In the genomic region with DNA sequence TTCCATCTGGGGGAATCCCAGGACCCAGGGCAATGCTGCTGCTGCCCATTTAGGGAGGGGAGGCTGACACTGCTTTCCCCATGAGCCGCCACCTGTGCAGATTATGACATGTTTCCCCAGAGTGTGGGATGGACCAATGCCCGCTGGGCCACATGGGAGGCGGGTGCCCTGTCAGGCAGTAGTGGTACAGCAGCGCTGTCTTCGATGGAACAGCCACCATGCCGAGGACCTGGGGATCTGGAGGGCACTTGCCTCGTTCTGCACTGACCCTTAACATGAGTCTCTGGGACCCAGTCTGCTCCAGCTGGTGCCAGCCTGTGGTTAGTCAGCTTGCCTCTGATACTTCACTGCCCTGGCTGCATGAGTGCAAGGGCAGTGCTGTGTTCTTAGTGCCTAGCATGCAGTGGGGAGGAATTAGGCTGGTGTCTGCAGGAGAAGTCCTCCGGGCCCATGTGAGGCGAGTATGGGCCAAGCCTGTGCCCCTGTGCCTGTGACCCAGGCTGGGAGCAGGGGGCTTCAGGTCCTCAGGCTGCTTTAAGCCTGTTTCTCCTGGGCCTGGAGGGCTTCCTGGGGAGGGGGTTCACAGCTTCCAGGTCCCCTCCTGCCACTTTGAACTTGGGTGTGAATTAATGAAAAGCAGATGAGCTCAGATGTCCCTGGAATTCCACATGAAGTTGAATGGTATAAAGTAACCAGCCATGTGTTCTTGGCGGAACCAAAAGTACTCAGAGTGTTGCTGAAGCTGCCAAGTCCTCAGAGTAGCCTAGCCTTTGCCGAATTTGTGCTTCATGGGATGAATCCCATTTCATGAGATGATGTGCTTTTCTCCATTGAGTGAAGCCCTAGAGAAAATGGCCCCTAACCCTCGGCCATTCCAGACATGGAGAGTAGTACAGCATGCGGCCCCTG, we compare ENCODE assay signal across 12 cellular contexts. TPM values are rescaled to one million over a fixed set of nuclear protein-coding genes. Genes with fewer than 3 reads are reported as not detected.
A peak's percentile ranks its signal among the peaks of the same experiment; 100 is the strongest.
DNase-seq lines count a peak whose midpoint lies in the region; ATAC-seq, FAIRE-seq and TF ChIP-seq lines count a peak whose summit lies in the region.
"Had no signal": no experiment of that assay in that cellular context is flagged by ENCODE, and none has a peak within 500 bp of the region (broad histone marks: within the 10 kb centered on the region; RNA-seq: fewer than 3 reads in every experiment).

No MANE protein-coding gene starts in this region.

- H3K27ac ChIP-seq in body of pancreas, result peak overlapping the region in 3 of 4 donors; percentile 24 to 97 (median 91)

- TF ChIP-seq CTCF in AG10803 (conservative IDR thresholded peaks at IDR 0.05; ENCODE audit: low read length) (no peak), body of pancreas (IDR thresholded peaks at IDR 0.05) (no peak), progenitor cell of endocrine pancreas (IDR thresholded peaks at IDR 0.05; ENCODE audit: unreplicated experiment) (no peak)

- no peaks in the 10 kb centered on the region for H3K9me3 ChIP-seq in body of pancreas
- H3K9me3 ChIP-seq: mucosa of descending colon had no signal

- no peak overlapping the region for H3K4me3 Mint-ChIP-seq in natural killer cell treated with Interleukin-12 subunit alpha and Interleukin-12 subunit beta and Interleukin-15 and Interleukin-18, amount 100 ng/mL, for 72 hours
- H3K4me3 Mint-ChIP-seq in progenitor cell of endocrine pancreas (ENCODE audit: low read depth), result no peak overlapping the region

- H3K4me3 ChIP-seq in AG10803 (ENCODE audit: low read length) (no peak overlapping the region), body of pancreas (no peak overlapping the region)
- H3K4me3 ChIP-seq: mucosa of descending colon had no signal

- peaks cover 91% of the 10 kb centered on the region for H3K4me1 ChIP-seq in body of pancreas

- peak overlapping the region; percentile 83 to 99 for H3K27ac Mint-ChIP-seq in natural killer cell treated with Interleukin-12 subunit alpha and Interleukin-12 subunit beta and Interleukin-15 and Interleukin-18, amount 100 ng/mL, for 72 hours
- no peak overlapping the region for H3K27ac Mint-ChIP-seq in progenitor cell of endocrine pancreas

- intact Hi-C loops in body of pancreas (cut with DNase I), result no loop called here

- no peak for FAIRE-seq in HTR-8/SVneo (lab: Jason Lieb, UNC)

- in situ Hi-C loops in G401 (cut with HindIII; ENCODE audit: low sequenced_read_pairs), result no loop called here

- no peak for TF ChIP-seq POLR2A in body of pancreas (IDR thresholded peaks at IDR 0.05)

- H3K36me3 Mint-ChIP-seq in natural killer cell treated with Interleukin-12 subunit alpha and Interleukin-12 subunit beta and Interleukin-15 and Interleukin-18, amount 100 ng/mL, for 72 hours, result no peaks in the 10 kb centered on the region
- H3K36me3 Mint-ChIP-seq in progenitor cell of endocrine pancreas (ENCODE audit: insufficient read depth), result no peaks in the 10 kb centered on the region

- no peaks in the 10 kb centered on the region for H3K27me3 Mint-ChIP-seq in natural killer cell treated with Interleukin-12 subunit alpha and Interleukin-12 subunit beta and Interleukin-15 and Interleukin-18, amount 100 ng/mL, for 72 hours
- no peaks in the 10 kb centered on the region for H3K27me3 Mint-ChIP-seq in progenitor cell of endocrine pancreas

- H3K9me3 Mint-ChIP-seq in natural killer cell treated with Interleukin-12 subunit alpha and Interleukin-12 subunit beta and Interleukin-15 and Interleukin-18, amount 100 ng/mL, for 72 hours, result no peaks in the 10 kb centered on the region
- no peaks in the 10 kb centered on the region for H3K9me3 Mint-ChIP-seq in progenitor cell of endocrine pancreas (ENCODE audit: low read depth)

- DNase-seq in AG10803 (ENCODE audit: low read depth) (peak; percentile 64), G401 (ENCODE audit: low spot score) (peak; percentile 51), body of pancreas (peak in 1 of 4 donors; percentile 22), HTR-8/SVneo (ENCODE audit: insufficient read length, low spot score) (no peak), hippocampal formation (lab: John Stamatoyannopoulos, UW) (no peak), progenitor cell of endocrine pancreas (ENCODE audit: low spot score, unreplicated experiment) (no peak), activated gamma-delta T cell treated with Interleukin-2 at 50 U/mL for 16 hours (no peak)
- no peak for DNase-seq in natural killer cell treated with Interleukin-12 subunit alpha and Interleukin-12 subunit beta and Interleukin-15 and Interleukin-18, amount 100 ng/mL, for 72 hours (ENCODE audit: low spot score)
- DNase-seq: amniotic stem cell, NCI-H1092 treated with DMSO at 0.1 percent for 48 hours, NCI-H510A treated with DMSO at 0.1 percent for 48 hours had no signal

- H3K4me1 Mint-ChIP-seq in natural killer cell treated with Interleukin-12 subunit alpha and Interleukin-12 subunit beta and Interleukin-15 and Interleukin-18, amount 100 ng/mL, for 72 hours (ENCODE audit: low read depth in 2 of 2), result peaks cover 78 to 80% of the 10 kb centered on the region in 2 donors
- peaks cover 13% of the 10 kb centered on the region for H3K4me1 Mint-ChIP-seq in progenitor cell of endocrine pancreas (ENCODE audit: low read depth)

- ATAC-seq in body of pancreas, result no peak
- ATAC-seq in natural killer cell treated with Interleukin-12 subunit alpha and Interleukin-12 subunit beta and Interleukin-15 and Interleukin-18, amount 100 ng/mL, for 72 hours, result no peak
- ATAC-seq: mucosa of descending colon had no signal

- H3K27me3 ChIP-seq in body of pancreas, result no peaks in the 10 kb centered on the region

- no peaks in the 10 kb centered on the region for H3K36me3 ChIP-seq in body of pancreas (replicated peaks in 1 of 2; ENCODE audit: insufficient read depth in 1 of 2, low read depth in 2 of 2)

- WGBS in body of pancreas, 2 donors, result 90 to 94% methylated on average over 2 to 13 of the region's 13 CpGs

RNA-seq across cellular contexts. Expression of gene KLF13, which starts 22.9 kb away (rescaled TPM):
- total RNA-seq in G401 (2014; rRNA removed; shearing (Covaris generic)), result 7.6 and 14.2 TPM in 2 replicates
- total RNA-seq in body of pancreas, result 10 to 100 TPM; 25.7 to 38.4 TPM
- total RNA-seq in natural killer cell treated with Interleukin-12 subunit alpha and Interleukin-12 subunit beta and Interleukin-15 and Interleukin-18, amount 100 ng/mL, for 72 hours, result 100 to 1,000 TPM in 1 of 2 donors, 10 to 100 TPM in 1; 95.1 to 153 TPM
- 26.9 and 34.0 TPM in 2 replicates for total RNA-seq in progenitor cell of endocrine pancreas

Comparison
In these comparisons a context has a peak if more than half of its experiments do, and no peak if none do; other contexts are left out.
1. DNase-seq: peak in AG10803 (single experiment) and G401 (single experiment); none in natural killer cell treated with Interleukin-12 subunit alpha and Interleukin-12 subunit beta and Interleukin-15 and Interleukin-18, amount 100 ng/mL, for 72 hours (single experiment), HTR-8/SVneo (single experiment), hippocampal formation (0 of 2), progenitor cell of endocrine pancreas (single experiment) and activated gamma-delta T cell treated with Interleukin-2 at 50 U/mL for 16 hours (single experiment).